1 cellular context compared by ENCODE assay signal in the genomic region with DNA sequence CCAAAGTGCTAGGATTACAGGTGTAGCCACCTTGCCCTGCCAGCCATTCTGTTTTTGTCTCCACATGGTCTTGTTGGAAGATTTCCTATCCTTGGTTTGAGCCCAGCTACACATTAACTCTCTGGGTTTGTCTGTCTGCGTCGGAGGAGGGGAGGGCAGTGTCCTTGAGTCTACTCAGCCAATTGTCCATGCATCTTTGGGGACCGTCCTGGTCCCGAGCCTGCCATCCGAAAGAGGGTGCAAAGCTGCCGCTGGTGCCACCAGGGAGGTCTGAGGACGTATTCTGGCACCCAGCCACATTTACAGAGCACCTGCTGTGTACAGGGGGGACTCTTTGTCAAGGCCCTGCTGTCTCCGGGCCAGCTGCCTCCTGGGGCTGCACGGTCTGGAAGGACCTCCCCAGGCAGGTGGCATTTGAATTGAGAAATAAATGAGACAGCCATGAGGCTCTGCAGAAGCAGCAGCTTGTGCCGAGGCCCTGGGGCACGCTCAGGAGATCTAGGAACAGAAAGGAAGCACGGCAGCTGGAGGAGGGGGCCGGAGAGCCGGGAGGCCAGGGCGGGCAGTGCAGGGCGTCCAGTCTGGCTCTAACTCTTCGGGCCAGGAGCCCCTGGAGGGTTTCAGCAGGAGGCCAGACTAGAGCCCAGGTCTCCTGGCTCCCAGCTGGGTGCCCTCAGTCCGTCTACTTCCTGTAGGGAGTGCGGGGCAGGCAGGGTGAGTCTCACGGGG.
A peak's percentile ranks its signal among the peaks of the same experiment; 100 is the strongest.
TF ChIP-seq lines count a peak whose summit lies in the region.

No MANE protein-coding gene starts in this region.

TF ChIP-seq in HepG2, 621 proteins besides CTCF, POLR2A, EP300 and RAD21 (continued from another document and continues in another):
- TF ChIP-seq TMF1 (CRISPR knock-in tag; IDR thresholded peaks at IDR 0.05; ENCODE audit: low read depth) (peak; percentile 4; the same call in 1 of the 2 replicates), ZNF678 (CRISPR knock-in tag; IDR thresholded peaks at IDR 0.05) (no peak), POLR2AphosphoS5 (IDR thresholded peaks at IDR 0.05; ENCODE audit: low read depth, low read length) (no peak), ZNF468 (CRISPR knock-in tag; IDR thresholded peaks at IDR 0.05) (no peak), JUND (CRISPR knock-in tag; IDR thresholded peaks at IDR 0.05) (no peak), TSC22D2 (CRISPR knock-in tag; IDR thresholded peaks at IDR 0.05; ENCODE audit: borderline replicate concordance) (no peak), KDM3A (CRISPR knock-in tag; IDR thresholded peaks at IDR 0.05; ENCODE audit: low read depth) (no peak; the same call in 1 of the 2 replicates), ARNT (IDR thresholded peaks at IDR 0.05) (no peak), ZNF225 (CRISPR knock-in tag; IDR thresholded peaks at IDR 0.05) (no peak), MIER3 (CRISPR knock-in tag; IDR thresholded peaks at IDR 0.05; ENCODE audit: borderline replicate concordance) (no peak), ZNF720 (CRISPR knock-in tag; IDR thresholded peaks at IDR 0.05) (no peak), MAFK (conservative IDR thresholded peaks at IDR 0.05 in 1 of 2, IDR thresholded peaks at IDR 0.05 in 1 of 2; ENCODE audit: low read length in 2 of 2) (no peak), SNAI1 (CRISPR knock-in tag; IDR thresholded peaks at IDR 0.05; ENCODE audit: borderline replicate concordance) (no peak), BCLAF1 (IDR thresholded peaks at IDR 0.05) (no peak), DPF2 (CRISPR knock-in tag; IDR thresholded peaks at IDR 0.05; ENCODE audit: borderline replicate concordance, low read depth) (no peak), ZNF709 (CRISPR knock-in tag; IDR thresholded peaks at IDR 0.05) (no peak), ZEB1 (IDR thresholded peaks at IDR 0.05; ENCODE audit: insufficient replicate concordance, low read depth) (no peak), GATA4 (IDR thresholded peaks at IDR 0.05; ENCODE audit: borderline replicate concordance, low read depth) (no peak), ZNF572 (CRISPR knock-in tag; IDR thresholded peaks at IDR 0.05) (0 out of 2 replicates have a peak, but pooled peaks have one; percentile 48), HNRNPH1 (optimal IDR thresholded peaks at IDR 0.05; ENCODE audit: low read depth, low read length) (no peak), LCORL (IDR thresholded peaks at IDR 0.05) (no peak), LCORL (CRISPR knock-in tag; IDR thresholded peaks at IDR 0.05) (peak; percentile 67), ZMAT3 (CRISPR knock-in tag; conservative IDR thresholded peaks at IDR 0.05) (no peak), CBFB (CRISPR knock-in tag; IDR thresholded peaks at IDR 0.05) (no peak), ZNF589 (CRISPR knock-in tag; conservative IDR thresholded peaks at IDR 0.05) (no peak), SIX4 (CRISPR knock-in tag; IDR thresholded peaks at IDR 0.05) (no peak), TOE1 (CRISPR knock-in tag; IDR thresholded peaks at IDR 0.05) (no peak), ZBED4 (CRISPR knock-in tag; IDR thresholded peaks at IDR 0.05; ENCODE audit: borderline replicate concordance) (no peak; the same call in 1 of the 2 replicates), HMG20B (CRISPR knock-in tag; conservative IDR thresholded peaks at IDR 0.05) (no peak), SP2 (CRISPR knock-in tag; IDR thresholded peaks at IDR 0.05) (no peak), NBN (conservative IDR thresholded peaks at IDR 0.05) (no peak), CHCHD3 (CRISPR knock-in tag; IDR thresholded peaks at IDR 0.05) (no peak), IRF1 (CRISPR knock-in tag; IDR thresholded peaks at IDR 0.05; ENCODE audit: low read depth) (no peak), XBP1 (CRISPR knock-in tag; IDR thresholded peaks at IDR 0.05) (no peak), ZNF780A (CRISPR knock-in tag; IDR thresholded peaks at IDR 0.05) (no peak), NFYC (CRISPR knock-in tag; IDR thresholded peaks at IDR 0.05) (no peak), ZFP36L2 (CRISPR knock-in tag; IDR thresholded peaks at IDR 0.05) (no peak), ZNF576 (CRISPR knock-in tag; IDR thresholded peaks at IDR 0.05) (0 out of 2 replicates have a peak, but pooled peaks have one; percentile 38), ZSCAN5A (CRISPR knock-in tag; IDR thresholded peaks at IDR 0.05; ENCODE audit: borderline replicate concordance) (no peak), TEAD3 (CRISPR knock-in tag; optimal IDR thresholded peaks at IDR 0.05; ENCODE audit: borderline replicate concordance) (no peak), SMARCE1 (IDR thresholded peaks at IDR 0.05; ENCODE audit: borderline replicate concordance) (no peak)
- TF ChIP-seq, protein P1, sequence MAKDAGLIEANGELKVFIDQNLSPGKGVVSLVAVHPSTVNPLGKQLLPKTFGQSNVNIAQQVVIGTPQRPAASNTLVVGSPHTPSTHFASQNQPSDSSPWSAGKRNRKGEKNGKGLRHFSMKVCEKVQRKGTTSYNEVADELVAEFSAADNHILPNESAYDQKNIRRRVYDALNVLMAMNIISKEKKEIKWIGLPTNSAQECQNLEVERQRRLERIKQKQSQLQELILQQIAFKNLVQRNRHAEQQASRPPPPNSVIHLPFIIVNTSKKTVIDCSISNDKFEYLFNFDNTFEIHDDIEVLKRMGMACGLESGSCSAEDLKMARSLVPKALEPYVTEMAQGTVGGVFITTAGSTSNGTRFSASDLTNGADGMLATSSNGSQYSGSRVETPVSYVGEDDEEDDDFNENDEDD (CRISPR knock-in tag; IDR thresholded peaks at IDR 0.05; ENCODE audit: borderline replicate concordance), result no peak
- TF ChIP-seq, protein P2, sequence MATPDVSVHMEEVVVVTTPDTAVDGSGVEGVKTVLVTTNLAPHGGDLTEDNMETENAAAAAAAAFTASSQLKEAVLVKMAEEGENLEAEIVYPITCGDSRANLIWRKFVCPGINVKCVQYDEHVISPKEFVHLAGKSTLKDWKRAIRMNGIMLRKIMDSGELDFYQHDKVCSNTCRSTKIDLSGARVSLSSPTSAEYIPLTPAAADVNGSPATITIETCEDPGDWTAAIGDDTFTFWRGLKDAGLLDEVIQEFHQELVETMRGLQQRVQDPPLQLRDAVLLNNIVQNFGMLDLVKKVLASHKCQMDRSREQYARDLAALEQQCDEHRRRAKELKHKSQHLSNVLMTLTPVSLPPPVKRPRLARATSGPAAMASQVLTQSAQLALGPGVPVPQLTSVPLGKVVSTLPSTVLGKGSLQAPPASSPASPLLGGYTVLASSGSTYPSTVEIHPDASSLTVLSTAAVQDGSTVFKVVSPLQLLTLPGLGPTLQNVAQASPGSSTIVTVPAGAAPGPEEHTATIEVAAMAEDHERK (CRISPR knock-in tag; IDR thresholded peaks at IDR 0.05; ENCODE audit: low read depth), result no peak
- TF ChIP-seq, protein P3, sequence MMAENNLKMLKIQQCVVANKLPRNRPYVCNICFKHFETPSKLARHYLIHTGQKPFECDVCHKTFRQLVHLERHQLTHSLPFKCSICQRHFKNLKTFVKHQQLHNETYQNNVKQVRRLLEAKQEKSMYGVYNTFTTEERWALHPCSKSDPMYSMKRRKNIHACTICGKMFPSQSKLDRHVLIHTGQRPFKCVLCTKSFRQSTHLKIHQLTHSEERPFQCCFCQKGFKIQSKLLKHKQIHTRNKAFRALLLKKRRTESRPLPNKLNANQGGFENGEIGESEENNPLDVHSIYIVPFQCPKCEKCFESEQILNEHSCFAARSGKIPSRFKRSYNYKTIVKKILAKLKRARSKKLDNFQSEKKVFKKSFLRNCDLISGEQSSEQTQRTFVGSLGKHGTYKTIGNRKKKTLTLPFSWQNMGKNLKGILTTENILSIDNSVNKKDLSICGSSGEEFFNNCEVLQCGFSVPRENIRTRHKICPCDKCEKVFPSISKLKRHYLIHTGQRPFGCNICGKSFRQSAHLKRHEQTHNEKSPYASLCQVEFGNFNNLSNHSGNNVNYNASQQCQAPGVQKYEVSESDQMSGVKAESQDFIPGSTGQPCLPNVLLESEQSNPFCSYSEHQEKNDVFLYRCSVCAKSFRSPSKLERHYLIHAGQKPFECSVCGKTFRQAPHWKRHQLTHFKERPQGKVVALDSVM (CRISPR knock-in tag; IDR thresholded peaks at IDR 0.05), result no peak
- TF ChIP-seq, protein P4, sequence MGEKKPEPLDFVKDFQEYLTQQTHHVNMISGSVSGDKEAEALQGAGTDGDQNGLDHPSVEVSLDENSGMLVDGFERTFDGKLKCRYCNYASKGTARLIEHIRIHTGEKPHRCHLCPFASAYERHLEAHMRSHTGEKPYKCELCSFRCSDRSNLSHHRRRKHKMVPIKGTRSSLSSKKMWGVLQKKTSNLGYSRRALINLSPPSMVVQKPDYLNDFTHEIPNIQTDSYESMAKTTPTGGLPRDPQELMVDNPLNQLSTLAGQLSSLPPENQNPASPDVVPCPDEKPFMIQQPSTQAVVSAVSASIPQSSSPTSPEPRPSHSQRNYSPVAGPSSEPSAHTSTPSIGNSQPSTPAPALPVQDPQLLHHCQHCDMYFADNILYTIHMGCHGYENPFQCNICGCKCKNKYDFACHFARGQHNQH (CRISPR knock-in tag; IDR thresholded peaks at IDR 0.05), result no peak
- TF ChIP-seq, protein P5, sequence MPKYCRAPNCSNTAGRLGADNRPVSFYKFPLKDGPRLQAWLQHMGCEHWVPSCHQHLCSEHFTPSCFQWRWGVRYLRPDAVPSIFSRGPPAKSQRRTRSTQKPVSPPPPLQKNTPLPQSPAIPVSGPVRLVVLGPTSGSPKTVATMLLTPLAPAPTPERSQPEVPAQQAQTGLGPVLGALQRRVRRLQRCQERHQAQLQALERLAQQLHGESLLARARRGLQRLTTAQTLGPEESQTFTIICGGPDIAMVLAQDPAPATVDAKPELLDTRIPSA (CRISPR knock-in tag; IDR thresholded peaks at IDR 0.05; ENCODE audit: borderline replicate concordance), result no peak
- TF ChIP-seq, protein P6, sequence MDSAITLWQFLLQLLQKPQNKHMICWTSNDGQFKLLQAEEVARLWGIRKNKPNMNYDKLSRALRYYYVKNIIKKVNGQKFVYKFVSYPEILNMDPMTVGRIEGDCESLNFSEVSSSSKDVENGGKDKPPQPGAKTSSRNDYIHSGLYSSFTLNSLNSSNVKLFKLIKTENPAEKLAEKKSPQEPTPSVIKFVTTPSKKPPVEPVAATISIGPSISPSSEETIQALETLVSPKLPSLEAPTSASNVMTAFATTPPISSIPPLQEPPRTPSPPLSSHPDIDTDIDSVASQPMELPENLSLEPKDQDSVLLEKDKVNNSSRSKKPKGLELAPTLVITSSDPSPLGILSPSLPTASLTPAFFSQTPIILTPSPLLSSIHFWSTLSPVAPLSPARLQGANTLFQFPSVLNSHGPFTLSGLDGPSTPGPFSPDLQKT (CRISPR knock-in tag; IDR thresholded peaks at IDR 0.05; ENCODE audit: borderline replicate concordance), result no peak
